Comparison of ENCODE assay signal across 1 cellular context in genomic region chr4:186851291-186852077, GRCh38.
TF ChIP-seq lines count a peak whose summit lies in the region.

No MANE protein-coding gene starts in this region.

TF ChIP-seq in HepG2, 621 proteins besides CTCF, POLR2A, EP300 and RAD21 (continued from another document):
- TF ChIP-seq HHEX (CRISPR knock-in tag; IDR thresholded peaks at IDR 0.05): no peak
- no peak for TF ChIP-seq HMGXB3 (CRISPR knock-in tag; IDR thresholded peaks at IDR 0.05; ENCODE audit: borderline replicate concordance)
